ENCODE assay signal across 8 cellular contexts in genomic region chr15:91100561-91101355, GRCh38. TPM values are rescaled to one million over a fixed set of nuclear protein-coding genes. Genes with fewer than 3 reads are reported as not detected.
DNase-seq lines count a peak whose midpoint lies in the region; ATAC-seq and TF ChIP-seq lines count a peak whose summit lies in the region.

No MANE protein-coding gene starts in this region.

- TF ChIP-seq CTCF in Calu3 (IDR thresholded peaks at IDR 0.05; ENCODE audit: unreplicated experiment) = no peak
- TF ChIP-seq CTCF in fibroblast of villous mesenchyme (IDR thresholded peaks at IDR 0.05; ENCODE audit: insufficient read depth, low read depth, low read length) = no peak

- peak overlapping the region; percentile 48 for H3K4me3 ChIP-seq in fibroblast of villous mesenchyme (ENCODE audit: low read depth, low read length)

- peaks cover 67% of the 10 kb centered on the region for H3K27me3 Mint-ChIP-seq in Calu3 (ENCODE audit: unreplicated experiment)
- peaks cover 90% of the 10 kb centered on the region for H3K27me3 Mint-ChIP-seq in T-helper 1 cell treated with Interleukin-12 subunit alpha and Interleukin-12 subunit beta and Interleukin-4 antibody, amounts not matched to agents 30 μg/mL and 1 μg/mL, for 36 hours (ENCODE audit: low read depth)

- intact Hi-C loops in Calu3 (cut with micrococcal nuclease; ENCODE audit: unreplicated experiment) (no loop called here), sciatic nerve (cut with DNase I) (no loop called here)

- no peak overlapping the region for H3K27ac Mint-ChIP-seq in Calu3 (ENCODE audit: unreplicated experiment)
- H3K27ac Mint-ChIP-seq in T-helper 1 cell treated with Interleukin-12 subunit alpha and Interleukin-12 subunit beta and Interleukin-4 antibody, amounts not matched to agents 30 μg/mL and 1 μg/mL, for 36 hours = no peak overlapping the region

- peaks cover 40% of the 10 kb centered on the region for H3K4me1 Mint-ChIP-seq in Calu3 (ENCODE audit: low read depth, unreplicated experiment)
- H3K4me1 Mint-ChIP-seq in T-helper 1 cell treated with Interleukin-12 subunit alpha and Interleukin-12 subunit beta and Interleukin-4 antibody, amounts not matched to agents 30 μg/mL and 1 μg/mL, for 36 hours (ENCODE audit: low read depth) = peaks cover 9% of the 10 kb centered on the region

- H3K36me3 Mint-ChIP-seq in Calu3 (ENCODE audit: insufficient read depth, unreplicated experiment) = peaks cover 9% of the 10 kb centered on the region
- peaks cover 4% of the 10 kb centered on the region for H3K36me3 Mint-ChIP-seq in T-helper 1 cell treated with Interleukin-12 subunit alpha and Interleukin-12 subunit beta and Interleukin-4 antibody, amounts not matched to agents 30 μg/mL and 1 μg/mL, for 36 hours (ENCODE audit: low read depth)

- BruUV-seq in Calu3 (replicated peaks; lab: Mats Ljungman, UMichigan) = no TSS peak

- DNase-seq in Calu3 (no peak), HCEC 1CT (peak; percentile 17), fibroblast of villous mesenchyme (ENCODE audit: low read depth) (peak; percentile 37), sciatic nerve (ENCODE audit: low spot score) (no peak), HuH-7.5 (ENCODE audit: low spot score) (no peak), EL (no peak), NCI-H446 treated with DMSO at 0.1 percent for 48 hours (lab: John Stamatoyannopoulos, UW) (no peak)

- CTCF ChIA-PET in Calu3 (lab: Charles Lee) = interaction anchor here (0.6 to 1.1 kb wide), 4 partner anchors 8 to 206 kb away, joined by 4 to 5 read pairs (median 5); no protein-coding TSS in a partner anchor

- H3K9me3 Mint-ChIP-seq in Calu3 (ENCODE audit: low read depth, unreplicated experiment) = no peaks in the 10 kb centered on the region
- no peaks in the 10 kb centered on the region for H3K9me3 Mint-ChIP-seq in T-helper 1 cell treated with Interleukin-12 subunit alpha and Interleukin-12 subunit beta and Interleukin-4 antibody, amounts not matched to agents 30 μg/mL and 1 μg/mL, for 36 hours

- peak; percentile 36 for ATAC-seq in sciatic nerve

- H3K4me3 Mint-ChIP-seq in Calu3 (ENCODE audit: low read depth, unreplicated experiment) = peak overlapping the region; percentile 79
- H3K4me3 Mint-ChIP-seq in T-helper 1 cell treated with Interleukin-12 subunit alpha and Interleukin-12 subunit beta and Interleukin-4 antibody, amounts not matched to agents 30 μg/mL and 1 μg/mL, for 36 hours = peak overlapping the region; percentile 88

RNA-seq across cellular contexts. Expression of gene SV2B, which starts 0.7 kb away (rescaled TPM):
- total RNA-seq in Calu3 (2022) = 1.4 and 2.2 TPM in 2 replicates
- not detected in 2 replicates for total RNA-seq in fibroblast of villous mesenchyme
- 19.1 TPM for total RNA-seq in sciatic nerve

Comparison
In these comparisons a context has a peak if more than half of its experiments do, and no peak if none do; other contexts are left out.
1. DNase-seq: peak in HCEC 1CT (single experiment) and fibroblast of villous mesenchyme (single experiment); none in Calu3 (single experiment), sciatic nerve (single experiment), HuH-7.5 (single experiment), EL (single experiment) and NCI-H446 treated with DMSO at 0.1 percent for 48 hours (single experiment).